ENCODE assay signal across 8 cellular contexts in the genomic region with DNA sequence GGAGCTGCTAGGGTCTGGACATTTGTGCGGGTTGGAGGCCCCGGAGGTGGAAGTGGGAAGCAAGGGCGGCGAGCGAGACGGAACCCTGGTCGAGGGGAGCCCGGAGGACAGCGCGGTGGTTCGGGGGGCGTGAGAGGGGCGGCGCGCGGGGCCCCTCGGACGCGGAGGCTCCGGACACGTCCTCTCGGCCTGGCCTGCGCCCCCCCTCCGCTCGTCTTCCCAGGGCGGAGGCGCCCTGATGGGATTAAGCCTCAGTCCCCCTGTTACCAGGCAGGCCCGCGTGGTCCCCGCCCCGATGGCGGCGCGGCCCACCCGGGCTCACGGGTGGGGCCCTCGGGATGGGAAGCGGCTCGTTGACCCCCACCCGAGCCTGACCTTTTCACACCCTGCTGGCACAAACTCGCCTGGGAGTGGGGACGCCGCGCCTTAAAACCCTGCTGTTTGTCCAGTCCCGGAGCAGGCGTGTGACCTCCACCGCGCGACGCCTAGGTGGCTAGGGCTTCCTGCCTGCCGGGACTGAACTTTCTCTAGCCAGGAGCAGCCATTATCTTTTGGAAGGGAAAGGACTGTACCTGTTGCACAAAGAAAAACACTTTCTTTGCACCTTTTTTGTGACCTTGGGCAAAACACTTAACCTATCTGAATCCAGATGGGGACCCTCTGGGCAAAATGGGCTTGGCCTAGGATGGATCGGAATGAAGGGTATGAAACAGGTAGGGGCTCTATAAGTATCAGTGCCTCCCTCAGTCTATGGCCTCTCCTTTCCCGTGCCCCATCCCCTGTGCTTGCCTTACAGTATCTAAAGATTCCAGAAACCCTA. TPM values are rescaled to one million over a fixed set of nuclear protein-coding genes. Genes with fewer than 3 reads are reported as not detected.
A peak's percentile ranks its signal among the peaks of the same experiment; 100 is the strongest.
DNase-seq lines count a peak whose midpoint lies in the region; ATAC-seq and TF ChIP-seq lines count a peak whose summit lies in the region.

No MANE protein-coding gene starts in this region.

- intact Hi-C loops in activated naive CD4-positive, alpha-beta T cell treated with anti-CD3 and anti-CD28 coated beads for 36 hours (cut with micrococcal nuclease) = loop anchor here (5.0 kb wide), 1 partner anchor 219 kb away; no protein-coding TSS in a partner anchor
- intact Hi-C loops in upper lobe of right lung (cut with DNase I) = loop anchor here (5.0 kb wide), 1 partner anchor 94 kb away; no protein-coding TSS in a partner anchor

- H3K27me3 Mint-ChIP-seq in activated naive CD4-positive, alpha-beta T cell treated with anti-CD3 and anti-CD28 coated beads for 36 hours (ENCODE audit: low read depth) = peaks cover 43% of the 10 kb centered on the region

- no peaks in the 10 kb centered on the region for H3K36me3 ChIP-seq in upper lobe of right lung

- ATAC-seq in upper lobe of right lung (peak; percentile 4), HG02981 (IDR thresholded peaks at IDR 0.05; ENCODE audit: unreplicated experiment) (no peak)

- TF ChIP-seq CTCF in choroid plexus epithelial cell (conservative IDR thresholded peaks at IDR 0.05; ENCODE audit: low read depth, low read length) (no peak), upper lobe of right lung (IDR thresholded peaks at IDR 0.05) (no peak)

- peak overlapping the region; percentile 84 for H3K27ac ChIP-seq in upper lobe of right lung

- peaks cover 7% of the 10 kb centered on the region for H3K4me1 ChIP-seq in upper lobe of right lung

- no peaks in the 10 kb centered on the region for H3K27me3 ChIP-seq in upper lobe of right lung

- peaks cover 5% of the 10 kb centered on the region for H3K4me1 Mint-ChIP-seq in activated naive CD4-positive, alpha-beta T cell treated with anti-CD3 and anti-CD28 coated beads for 36 hours (ENCODE audit: low read depth)

- peak overlapping the region; percentile 76 for H3K4me3 Mint-ChIP-seq in activated naive CD4-positive, alpha-beta T cell treated with anti-CD3 and anti-CD28 coated beads for 36 hours

- CTCF ChIA-PET in activated naive CD4-positive, alpha-beta T cell treated with anti-CD3 and anti-CD28 coated beads for 36 hours (lab: Charles Lee) = interaction anchor here (0.7 to 2.0 kb wide), 4 partner anchors 20 to 101 kb away, joined by 3 to 10 read pairs (median 4); no protein-coding TSS in a partner anchor

- no peaks in the 10 kb centered on the region for H3K9me3 ChIP-seq in upper lobe of right lung

- peak overlapping the region; percentile 75 for H3K4me3 ChIP-seq in choroid plexus epithelial cell (ENCODE audit: low read depth, low read length)
- peak overlapping the region; percentile 73 for H3K4me3 ChIP-seq in upper lobe of right lung

- H3K36me3 Mint-ChIP-seq in activated naive CD4-positive, alpha-beta T cell treated with anti-CD3 and anti-CD28 coated beads for 36 hours (ENCODE audit: low read depth) = no peaks in the 10 kb centered on the region

- no peak for DNase-seq in activated naive CD4-positive, alpha-beta T cell treated with anti-CD3 and anti-CD28 coated beads for 36 hours
- DNase-seq in activated naive CD4-positive, alpha-beta T cell treated with Interleukin-2 at 50 U/mL for 16 hours = no peak
- DNase-seq in choroid plexus epithelial cell (ENCODE audit: low read depth) (no peak), lung microvascular endothelial cell (ENCODE audit: low read depth in 2 of 2) (peak; percentile 19 to 47), upper lobe of right lung (peak; percentile 74), hippocampal formation (lab: John Stamatoyannopoulos, UW) (no peak)
- DNase-seq in stimulated activated CD4-positive, alpha-beta T cell treated with anti-CD3 and anti-CD28 coated beads, Interleukin-12 subunit alpha, Interleukin-12 subunit beta, amount 100 ng/mL, for 4 hours = no peak

- no peaks in the 10 kb centered on the region for H3K9me3 Mint-ChIP-seq in activated naive CD4-positive, alpha-beta T cell treated with anti-CD3 and anti-CD28 coated beads for 36 hours

- no peak overlapping the region for H3K27ac Mint-ChIP-seq in activated naive CD4-positive, alpha-beta T cell treated with anti-CD3 and anti-CD28 coated beads for 36 hours

RNA-seq across cellular contexts. Expression of a gene that starts 1.0 kb away (rescaled TPM):
- total RNA-seq in activated naive CD4-positive, alpha-beta T cell treated with anti-CD3 and anti-CD28 coated beads for 36 hours = 1 to 10 TPM; 7.3 to 7.4 TPM
- total RNA-seq in lung microvascular endothelial cell = 29.6 and 29.9 TPM in 2 replicates
- 46.7 TPM for total RNA-seq in upper lobe of right lung

RNA-seq across cellular contexts. Expression of a gene that starts 7.0 kb away (rescaled TPM):
- total RNA-seq in activated naive CD4-positive, alpha-beta T cell treated with anti-CD3 and anti-CD28 coated beads for 36 hours = not detected
- total RNA-seq in lung microvascular endothelial cell = not detected in 2 replicates
- not detected for total RNA-seq in upper lobe of right lung

Comparison
In these comparisons a context has a peak if more than half of its experiments do, and no peak if none do; other contexts are left out.
1. DNase-seq: peak in lung microvascular endothelial cell (2 of 2) and upper lobe of right lung (single experiment); none in activated naive CD4-positive, alpha-beta T cell treated with anti-CD3 and anti-CD28 coated beads for 36 hours (single experiment), activated naive CD4-positive, alpha-beta T cell treated with Interleukin-2 at 50 U/mL for 16 hours (single experiment), choroid plexus epithelial cell (single experiment), hippocampal formation (0 of 2) and stimulated activated CD4-positive, alpha-beta T cell treated with anti-CD3 and anti-CD28 coated beads, Interleukin-12 subunit alpha, Interleukin-12 subunit beta, amount 100 ng/mL, for 4 hours (single experiment).